Comparison of ENCODE assay signal across 11 cellular contexts in genomic region chr1:22709227-22709626, GRCh38. TPM values are rescaled to one million over a fixed set of nuclear protein-coding genes. Genes with fewer than 3 reads are reported as not detected.
DNase-seq lines count a peak whose midpoint lies in the region; ATAC-seq and TF ChIP-seq lines count a peak whose summit lies in the region.
"Had no signal": no experiment of that assay in that cellular context is flagged by ENCODE, and none has a peak within 500 bp of the region (broad histone marks: within the 10 kb centered on the region; RNA-seq: fewer than 3 reads in every experiment).

No MANE protein-coding gene starts in this region.

- TF ChIP-seq CTCF in HFFc6 (IDR thresholded peaks at IDR 0.05) (peak; percentile 67), chondrocyte (IDR thresholded peaks at IDR 0.05) (peak; percentile 53)

- H3K27ac Mint-ChIP-seq in HFFc6 (no peak overlapping the region), chondrocyte (ENCODE audit: unreplicated experiment) (no peak overlapping the region)
- H3K27ac Mint-ChIP-seq in naive thymus-derived CD8-positive, alpha-beta T cell = no peak overlapping the region
- H3K27ac Mint-ChIP-seq: effector memory CD8-positive, alpha-beta T cell had no signal

- H3K9me3 Mint-ChIP-seq in HFFc6 (no peaks in the 10 kb centered on the region), chondrocyte (ENCODE audit: low read depth) (no peaks in the 10 kb centered on the region)
- no peaks in the 10 kb centered on the region for H3K9me3 Mint-ChIP-seq in naive thymus-derived CD8-positive, alpha-beta T cell
- H3K9me3 Mint-ChIP-seq: effector memory CD8-positive, alpha-beta T cell had no signal

- no peak for ATAC-seq in naive thymus-derived CD8-positive, alpha-beta T cell
- ATAC-seq in HG03460 (IDR thresholded peaks at IDR 0.05; ENCODE audit: unreplicated experiment) = no peak
- ATAC-seq in GM21367 (IDR thresholded peaks at IDR 0.05; ENCODE audit: unreplicated experiment) = no peak
- ATAC-seq: effector memory CD8-positive, alpha-beta T cell had no signal

- peak overlapping the region in 1 of 11 experiments; percentile 93; a peak in 1 of 22 replicates for H3K9ac ChIP-seq in BLaER1 treated with 17β-estradiol and CSF1 and Interleukin-3, amounts not matched to agents 10 nM and 100 nM

- H3K4me3 Mint-ChIP-seq in HFFc6 (peak overlapping the region; percentile 72; the same call in 1 of the 2 replicates), chondrocyte (ENCODE audit: unreplicated experiment) (no peak overlapping the region)
- H3K4me3 Mint-ChIP-seq in naive thymus-derived CD8-positive, alpha-beta T cell = peak overlapping the region in 6 of 10 donors; percentile 23 to 72 (median 53)

- DNase-seq in HFFc6 (no peak), chondrocyte (ENCODE audit: low spot score) (no peak), DMS153 treated with DMSO at 0.1 percent for 48 hours (lab: John Stamatoyannopoulos, UW; ENCODE audit: unreplicated experiment) (no peak), NCI-H510A (lab: John Stamatoyannopoulos, UW) (no peak)
- no peak for DNase-seq in naive thymus-derived CD8-positive, alpha-beta T cell
- DNase-seq: effector memory CD8-positive, alpha-beta T cell; NCI-H1105 had no signal

- H3K36me3 Mint-ChIP-seq in HFFc6 (ENCODE audit: low read depth) = no peaks in the 10 kb centered on the region; the same call in 1 of the 2 replicates
- H3K36me3 Mint-ChIP-seq in chondrocyte (ENCODE audit: low read depth) = no peaks in the 10 kb centered on the region
- peaks cover 0 to 2% (median 0%) of the 10 kb centered on the region in 3 donors for H3K36me3 Mint-ChIP-seq in naive thymus-derived CD8-positive, alpha-beta T cell

- peaks cover 0 to 30% (median 23%) of the 10 kb centered on the region in 11 experiments; a peak in 15 of 22 replicates for H4K20me1 ChIP-seq in BLaER1 treated with 17β-estradiol and CSF1 and Interleukin-3, amounts not matched to agents 10 nM and 100 nM

- peaks cover 17 to 54% (median 48%) of the 10 kb centered on the region in 11 experiments for H3K27me3 ChIP-seq in BLaER1 treated with 17β-estradiol and CSF1 and Interleukin-3, amounts not matched to agents 10 nM and 100 nM

- H3K36me3 ChIP-seq in BLaER1 treated with 17β-estradiol and CSF1 and Interleukin-3, amounts not matched to agents 10 nM and 100 nM = no peaks in the 10 kb centered on the region
- H3K36me3 ChIP-seq: HAP-1 had no signal

- H3K4me2 ChIP-seq in BLaER1 treated with 17β-estradiol and CSF1 and Interleukin-3, amounts not matched to agents 10 nM and 100 nM = peak overlapping the region; percentile 28 to 96 (median 92); a peak in 20 of 22 replicates

- peaks cover 34% of the 10 kb centered on the region for H3K4me1 Mint-ChIP-seq in HFFc6 (ENCODE audit: low read depth)
- H3K4me1 Mint-ChIP-seq in chondrocyte (ENCODE audit: low read depth) = peaks cover 27% of the 10 kb centered on the region
- peaks cover 0 to 20% (median 4%) of the 10 kb centered on the region in 4 donors for H3K4me1 Mint-ChIP-seq in naive thymus-derived CD8-positive, alpha-beta T cell

- POLR2A ChIA-PET in naive thymus-derived CD8-positive, alpha-beta T cell (lab: Charles Lee) = no interaction called here

- peaks cover 42 to 62% (median 53%) of the 10 kb centered on the region in 10 experiments for H3K4me1 ChIP-seq in BLaER1 treated with 17β-estradiol and CSF1 and Interleukin-3, amounts not matched to agents 10 nM and 100 nM
- H3K4me1 ChIP-seq: HAP-1 had no signal

- H3K9me3 ChIP-seq in BLaER1 treated with 17β-estradiol and CSF1 and Interleukin-3, amounts not matched to agents 10 nM and 100 nM (replicated peaks in 1 of 11) = no peaks in the 10 kb centered on the region
- H3K9me3 ChIP-seq: HAP-1 had no signal

- H3K27ac ChIP-seq in BLaER1 treated with 17β-estradiol and CSF1 and Interleukin-3, amounts not matched to agents 10 nM and 100 nM = peak overlapping the region in 4 of 11 experiments; percentile 16 to 56 (median 34); a peak in 6 of 22 replicates

- H3K27me3 Mint-ChIP-seq in HFFc6 (ENCODE audit: insufficient read depth) (peaks cover 4% of the 10 kb centered on the region), chondrocyte (ENCODE audit: low read depth) (no peaks in the 10 kb centered on the region)
- peaks cover 26 to 58% (median 49%) of the 10 kb centered on the region in 5 donors for H3K27me3 Mint-ChIP-seq in naive thymus-derived CD8-positive, alpha-beta T cell

- H3K4me3 ChIP-seq in BLaER1 treated with 17β-estradiol and CSF1 and Interleukin-3, amounts not matched to agents 10 nM and 100 nM = peak overlapping the region in 2 of 10 experiments; percentile 39 to 68; a peak in 2 of 20 replicates

RNA-seq across cellular contexts. Expression of gene EPHB2, which starts 1.4 kb away (rescaled TPM):
- 10 to 100 TPM; 13.1 to 36.4 (median 30.9) TPM for total RNA-seq in HFFc6 (2021; fragmentation: NEBNext Ultra II Directional; extraction: Animal tissue kit (Norgen Biotek cat#: 25700))
- total RNA-seq in chondrocyte = 44.6 to 57.5 TPM (median 48.0 TPM) in 3 replicates
- under 1 TPM; 0.21 to 0.25 TPM for total RNA-seq in naive thymus-derived CD8-positive, alpha-beta T cell
- not detected for polyA plus RNA-seq in naive thymus-derived CD8-positive, alpha-beta T cell

RNA-seq across cellular contexts. Expression of gene C1QB, which starts 56.2 kb away (rescaled TPM):
- not detected for total RNA-seq in HFFc6 (2021; fragmentation: NEBNext Ultra II Directional; extraction: Animal tissue kit (Norgen Biotek cat#: 25700))
- not detected in 3 replicates for total RNA-seq in chondrocyte
- total RNA-seq in naive thymus-derived CD8-positive, alpha-beta T cell = not detected
- polyA plus RNA-seq in naive thymus-derived CD8-positive, alpha-beta T cell = not detected

Comparison
In these comparisons a context has a peak if more than half of its experiments do, and no peak if none do; other contexts are left out.
1. RNA of gene EPHB2, which starts 1.4 kb away (total RNA-seq): 44.6 to 57.5 TPM in chondrocyte and 13.1 to 36.4 TPM in HFFc6; 0.21 to 0.25 TPM in naive thymus-derived CD8-positive, alpha-beta T cell; every median in the first group is over 10 times any median in the second.